In the genomic region with DNA sequence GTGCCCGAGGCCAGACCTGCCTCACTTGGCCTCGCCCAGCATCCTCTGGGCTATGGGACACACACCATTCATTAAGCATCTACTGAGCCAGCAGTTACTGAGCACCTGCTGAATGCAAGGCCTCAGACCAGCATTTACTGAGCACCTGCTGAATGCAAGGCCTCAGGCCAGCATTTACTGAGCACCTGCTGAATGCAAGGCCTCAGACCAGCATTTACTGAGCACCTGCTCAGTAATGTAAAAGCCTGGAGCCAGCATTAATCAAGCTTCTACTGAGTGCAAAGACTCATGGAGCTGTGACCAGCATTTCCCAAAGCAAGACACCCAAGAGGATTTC, we compare ENCODE assay signal across 36 cellular contexts. TPM values are rescaled to one million over a fixed set of nuclear protein-coding genes. Genes with fewer than 3 reads are reported as not detected.
"Had no signal": no experiment of that assay in that cellular context is flagged by ENCODE, and none has a peak within 500 bp of the region (broad histone marks: within the 10 kb centered on the region; RNA-seq: fewer than 3 reads in every experiment).

No MANE protein-coding gene starts in this region.

- H3K4me3 ChIP-seq: adrenal gland, body of pancreas, breast epithelium had no signal

- DNase-seq: activated B cell treated with CpG ODN at 0.5 μM for 24 hours; activated CD4-positive, alpha-beta memory T cell treated with anti-CD3 and anti-CD28 coated beads for 36 hours; activated CD4-positive, alpha-beta T cell treated with anti-CD3 and anti-CD28 coated beads for 4 hours; activated CD4-positive, alpha-beta T cell treated with anti-CD3 and anti-CD28 coated beads, Interleukin-2, amount 10 ng/mL, durations not matched to agents 24 days and 14 days; activated CD4-positive, alpha-beta T cell treated with anti-CD3 and anti-CD28 coated beads, Interleukin-2, amount 50 U/mL, for 1 hour; activated CD4-positive, alpha-beta T cell treated with anti-CD3 and anti-CD28 coated beads, Interleukin-2, amount 50 U/mL, for 4 hours; activated CD4-positive, CD25-positive, alpha-beta regulatory T cell treated with anti-CD3 and anti-CD28 coated beads, Interleukin-2, amount 50 U/mL, for 72 hours; activated CD8-positive, alpha-beta memory T cell treated with anti-CD3 and anti-CD28 coated beads, Interleukin-2, amount 50 U/mL, for 4 hours; activated CD8-positive, alpha-beta T cell treated with anti-CD3 and anti-CD28 coated beads for 36 hours; activated gamma-delta T cell treated with Interleukin-2 at 50 U/mL for 16 hours; activated naive CD4-positive, alpha-beta T cell; activated naive CD4-positive, alpha-beta T cell treated with anti-CD3 and anti-CD28 coated beads for 36 hours; activated naive CD4-positive, alpha-beta T cell treated with anti-CD3 and anti-CD28 coated beads, Interleukin-2, amount 50 U/mL, for 16 hours; activated naive CD8-positive, alpha-beta T cell treated with anti-CD3 and anti-CD28 coated beads for 36 hours; activated T-cell treated with anti-CD3 and anti-CD28 coated beads for 4 hours; activated T-cell treated with anti-CD3 and anti-CD28 coated beads, Interleukin-2, amount 50 U/mL, for 1 hour; activated T-cell treated with anti-CD3 and anti-CD28 coated beads, Interleukin-2, amount 50 U/mL, for 4 hours; activated T-cell treated with anti-CD3 and anti-CD28 coated beads, Interleukin-2, amount 50 U/mL, for 72 hours; adrenal gland; amniotic stem cell; aorta; body of pancreas; brain microvascular endothelial cell; central memory CD4-positive, alpha-beta T cell; T-helper 2 cell; T-helper 9 cell had no signal

- H3K36me3 ChIP-seq: adrenal gland, brain microvascular endothelial cell, breast epithelium had no signal

- FAIRE-seq: astrocyte, TTC549 had no signal

- ATAC-seq: activated CD8-positive, alpha-beta T cell treated with anti-CD3 and anti-CD28 coated beads for 36 hours; activated naive CD4-positive, alpha-beta T cell treated with anti-CD3 and anti-CD28 coated beads, Interleukin-2, amount 50 U/mL, for 72 hours; activated T-cell treated with anti-CD3 and anti-CD28 coated beads, Interleukin-2, amount 50 U/mL, for 4 hours; activated T-cell treated with anti-CD3 and anti-CD28 coated beads, Interleukin-2, amount 50 U/mL, for 72 hours; activated T-helper 17 cell treated with anti-CD3 and anti-CD28 coated beads, Interleukin-2, amount 50 U/mL, for 72 hours; body of pancreas had no signal

- H3K27ac ChIP-seq: adrenal gland, body of pancreas, brain microvascular endothelial cell, breast epithelium, VCaP had no signal

- H3K27me3 ChIP-seq: adrenal gland, body of pancreas, brain microvascular endothelial cell, breast epithelium had no signal

- H3K9me3 ChIP-seq: adrenal gland, body of pancreas, breast epithelium had no signal

RNA-seq across cellular contexts. Expression of a gene that starts 55.1 kb away (rescaled TPM):
- total RNA-seq: activated B cell treated with CpG ODN at 0.5 μM for 24 hours; activated CD4-positive, alpha-beta memory T cell treated with anti-CD3 and anti-CD28 coated beads for 36 hours; activated CD4-positive, alpha-beta T cell treated with anti-CD3 and anti-CD28 coated beads, Interleukin-2, amount 10 ng/mL, durations not matched to agents 24 days and 14 days; activated CD8-positive, alpha-beta memory T cell treated with anti-CD3 and anti-CD28 coated beads for 36 hours; activated CD8-positive, alpha-beta T cell treated with anti-CD3 and anti-CD28 coated beads for 36 hours; activated naive CD4-positive, alpha-beta T cell treated with anti-CD3 and anti-CD28 coated beads for 36 hours; activated naive CD4-positive, alpha-beta T cell treated with anti-CD3 and anti-CD28 coated beads, Interleukin-2, amount 50 U/mL, for 72 hours; activated naive CD8-positive, alpha-beta T cell treated with anti-CD3 and anti-CD28 coated beads for 36 hours; activated T-cell treated with anti-CD3 and anti-CD28 coated beads, Interleukin-2, amount 50 U/mL, for 4 hours; activated T-cell treated with anti-CD3 and anti-CD28 coated beads, Interleukin-2, amount 50 U/mL, for 72 hours; activated T-helper 1 cell treated with anti-CD3 and anti-CD28 coated beads, Interleukin-12 subunit alpha, Interleukin-12 subunit beta, Interleukin-2, Interleukin-4 antibody, amounts not matched to agents 30 ng/mL and 10 ng/mL and 1 ng/mL, durations not matched to agents 14 hours and 24 hours and 36 hours; activated T-helper 17 cell treated with anti-CD3 and anti-CD28 coated beads, Interleukin-2, amount 50 U/mL, for 72 hours; adrenal gland; aorta; astrocyte; breast epithelium; cardiac septum; cerebellum had no signal
